36 cellular contexts compared by ENCODE assay signal in the genomic region with DNA sequence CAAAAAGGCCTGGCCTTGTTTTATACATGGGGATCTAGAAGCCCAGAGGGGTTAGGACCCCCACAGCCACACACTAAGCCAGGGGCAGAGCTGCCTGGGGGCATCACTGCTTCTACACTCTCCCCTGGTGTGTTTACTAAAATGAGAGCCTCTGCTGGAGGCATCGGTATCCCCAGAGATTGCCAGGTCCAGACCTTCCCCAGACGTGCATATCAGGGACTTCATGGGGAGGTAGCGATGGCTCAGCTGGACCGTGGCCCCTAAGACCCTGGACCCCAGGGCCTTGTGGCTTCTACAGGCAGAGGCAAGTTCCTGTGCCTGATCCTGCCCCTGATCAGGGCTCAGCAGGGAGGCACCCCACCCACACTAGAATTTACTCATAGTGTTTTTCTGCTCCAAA. TPM values are rescaled to one million over a fixed set of nuclear protein-coding genes. Genes with fewer than 3 reads are reported as not detected.
"Had no signal": no experiment of that assay in that cellular context is flagged by ENCODE, and none has a peak within 500 bp of the region (broad histone marks: within the 10 kb centered on the region; RNA-seq: fewer than 3 reads in every experiment).

No MANE protein-coding gene starts in this region.

- DNase-seq: islet precursor cell; left ventricle myocardium inferior; mesendoderm; naive B cell; natural killer cell; nephron progenitor cell; occipital lobe; ovary; right lobe of liver; stimulated activated CD4-positive, alpha-beta T cell treated with anti-CD3 and anti-CD28 coated beads, Interleukin-1b, Interleukin-23, amount 100 ng/mL, for 48 hours; stimulated activated CD4-positive, alpha-beta T cell treated with anti-CD3 and anti-CD28 coated beads, Interleukin-2, amount 100 ng/mL, for 48 hours; stimulated activated CD4-positive, alpha-beta T cell treated with anti-CD3 and anti-CD28 coated beads, Interleukin-4, amount 100 ng/mL, for 4 hours; stimulated activated CD8-positive, alpha-beta memory T cell treated with anti-CD3 and anti-CD28 coated beads, Interleukin-4, amount 100 ng/mL, for 48 hours; stimulated activated naive CD4-positive, alpha-beta T cell treated with Interleukin-2 at 50 U/mL for 16 hours; stimulated activated naive CD8-positive, alpha-beta T cell treated with anti-CD3 and anti-CD28 coated beads, Interleukin-15, amount 100 ng/mL, for 72 hours; substantia nigra; testis; thyroid gland; transverse colon; upper lobe of left lung had no signal

- H3K27ac Mint-ChIP-seq: mesothelial cell of epicardium; naive B cell; neural progenitor cell; progenitor cell of endocrine pancreas; stimulated activated memory B cell treated with anti-CD40 and anti-IgM and Interleukin-4, amounts not matched to agents 10 μg/mL and 1 μg/mL and 100 μg/mL, for 72 hours had no signal

- H3K4me3 Mint-ChIP-seq: mesothelial cell of epicardium; naive B cell; natural killer cell; nephron progenitor cell; neural progenitor cell; stimulated activated memory B cell treated with anti-CD40 and anti-IgM and Interleukin-4, amounts not matched to agents 10 μg/mL and 1 μg/mL and 100 μg/mL, for 72 hours; stimulated activated naive CD8-positive, alpha-beta T cell treated with anti-CD3 and anti-CD28 coated beads, Interleukin-15, amount 100 ng/mL, for 72 hours had no signal

- H3K9me3 ChIP-seq: left ventricle myocardium inferior, neutrophil, ovary, right atrium auricular region, right lobe of liver, testis, thyroid gland, transverse colon, upper lobe of left lung, vagina had no signal

- H3K4me1 Mint-ChIP-seq: mesothelial cell of epicardium; nephron progenitor cell; neural progenitor cell; stimulated activated naive CD8-positive, alpha-beta T cell treated with anti-CD3 and anti-CD28 coated beads, Interleukin-15, amount 100 ng/mL, for 72 hours had no signal

- H3K27ac ChIP-seq: left ventricle myocardium inferior, neural progenitor cell, neutrophil, ovary, right atrium auricular region, right lobe of liver, testis, thyroid gland, transverse colon, upper lobe of left lung, vagina had no signal

- ATAC-seq: natural killer cell; right lobe of liver; stimulated activated memory B cell treated with anti-CD40 and anti-IgM and Interleukin-4, amounts not matched to agents 10 μg/mL and 1 μg/mL and 100 μg/mL, for 72 hours; stimulated activated naive CD8-positive, alpha-beta T cell treated with anti-CD3 and anti-CD28 coated beads, Interleukin-15, amount 100 ng/mL, for 72 hours had no signal

- H3K9me3 Mint-ChIP-seq: mesothelial cell of epicardium; naive B cell; natural killer cell; nephron progenitor cell; neural progenitor cell; stimulated activated memory B cell treated with anti-CD40 and anti-IgM and Interleukin-4, amounts not matched to agents 10 μg/mL and 1 μg/mL and 100 μg/mL, for 72 hours; stimulated activated naive CD8-positive, alpha-beta T cell treated with anti-CD3 and anti-CD28 coated beads, Interleukin-15, amount 100 ng/mL, for 72 hours had no signal

- H3K27me3 Mint-ChIP-seq: naive B cell; progenitor cell of endocrine pancreas; stimulated activated memory B cell treated with anti-CD40 and anti-IgM and Interleukin-4, amounts not matched to agents 10 μg/mL and 1 μg/mL and 100 μg/mL, for 72 hours; stimulated activated naive CD8-positive, alpha-beta T cell treated with anti-CD3 and anti-CD28 coated beads, Interleukin-15, amount 100 ng/mL, for 72 hours had no signal

- H3K36me3 Mint-ChIP-seq: natural killer cell had no signal

RNA-seq across cellular contexts. Expression of gene APOC2, which starts 22.8 kb away (rescaled TPM):
- total RNA-seq: kidney epithelial cell, left ventricle myocardium inferior, mesothelial cell of epicardium, mononuclear cell, natural killer cell, progenitor cell of endocrine pancreas, pulmonary artery endothelial cell, renal cortical epithelial cell, right atrium auricular region, skeletal muscle tissue, urinary bladder, vagina had no signal

RNA-seq across cellular contexts. Expression of gene APOC4, which starts 26.6 kb away (rescaled TPM):
- total RNA-seq: kidney epithelial cell, left ventricle myocardium inferior, lower leg skin, lung, mesothelial cell of epicardium, mononuclear cell, natural killer cell, occipital lobe, progenitor cell of endocrine pancreas, pulmonary artery endothelial cell, renal cortical epithelial cell, right atrium auricular region, skeletal muscle tissue, smooth muscle cell, testis, thyroid gland, transverse colon, urinary bladder, vagina had no signal

RNA-seq across cellular contexts. Expression of gene APOC1, which starts 54.3 kb away (rescaled TPM):
- total RNA-seq: mononuclear cell, natural killer cell had no signal
